Comparison of ENCODE assay signal across 8 cellular contexts in genomic region chr1:178774263-178774662, GRCh38. TPM values are rescaled to one million over a fixed set of nuclear protein-coding genes. Genes with fewer than 3 reads are reported as not detected.
DNase-seq lines count a peak whose midpoint lies in the region; ATAC-seq and TF ChIP-seq lines count a peak whose summit lies in the region.

No MANE protein-coding gene starts in this region.

- TF ChIP-seq CTCF in heart left ventricle (IDR thresholded peaks at IDR 0.05) (peak; percentile 22 to 65 (median 49)), fibroblast of the aortic adventitia (IDR thresholded peaks at IDR 0.05; ENCODE audit: insufficient read depth, low read length) (peak; percentile 34), upper lobe of left lung (IDR thresholded peaks at IDR 0.05) (peak in 5 of 6 experiments; percentile 15 to 31 (median 15)), WERI-Rb-1 (IDR thresholded peaks at IDR 0.05; ENCODE audit: low read depth, low read length) (no peak)

- no peak for ATAC-seq in heart left ventricle
- ATAC-seq in right cardiac atrium = no peak
- ATAC-seq in upper lobe of left lung (ENCODE audit: low FRiP score in 2 of 2) = no peak
- ATAC-seq in HG03354 (IDR thresholded peaks at IDR 0.05; ENCODE audit: poor library complexity, severe bottlenecking, unreplicated experiment) = no peak

- intact Hi-C loops in heart left ventricle (cut with DNase I) (loop anchor here in 8 of 10 donors (2.0 to 5.0 kb wide), 3 partner anchors 227 to 229 kb away; no protein-coding TSS in a partner anchor), right cardiac atrium (cut with DNase I) (loop anchor here in 1 of 4 donors (10.0 kb wide), 1 partner anchor 231 kb away; no protein-coding TSS in a partner anchor)

- H3K4me1 ChIP-seq in heart left ventricle = no peaks in the 10 kb centered on the region
- H3K4me1 ChIP-seq in right cardiac atrium (ENCODE audit: control insufficient read depth, insufficient read depth, low read length) = no peaks in the 10 kb centered on the region
- no peaks in the 10 kb centered on the region for H3K4me1 ChIP-seq in upper lobe of left lung

- H3K36me3 ChIP-seq in heart left ventricle (no peaks in the 10 kb centered on the region), upper lobe of left lung (no peaks in the 10 kb centered on the region), WERI-Rb-1 (peaks cover 5% of the 10 kb centered on the region)

- H3K27me3 ChIP-seq in heart left ventricle = no peaks in the 10 kb centered on the region
- no peaks in the 10 kb centered on the region for H3K27me3 ChIP-seq in right cardiac atrium (ENCODE audit: control insufficient read depth, insufficient read depth)
- H3K27me3 ChIP-seq in upper lobe of left lung = no peaks in the 10 kb centered on the region
- no peaks in the 10 kb centered on the region for H3K27me3 ChIP-seq in WERI-Rb-1 (ENCODE audit: insufficient read depth, low read depth, severe bottlenecking)

- no peak overlapping the region for H3K27ac ChIP-seq in heart left ventricle
- no peak overlapping the region for H3K27ac ChIP-seq in right cardiac atrium (ENCODE audit: low read length)
- no peak overlapping the region for H3K27ac ChIP-seq in upper lobe of left lung
- H3K27ac ChIP-seq in WERI-Rb-1 = no peak overlapping the region

- no peak for TF ChIP-seq EP300 in upper lobe of left lung (IDR thresholded peaks at IDR 0.05)

- H3K4me3 ChIP-seq in heart left ventricle (no peak overlapping the region), right cardiac atrium (ENCODE audit: low read length) (no peak overlapping the region), fibroblast of the aortic adventitia (ENCODE audit: low read depth, low read length) (no peak overlapping the region), upper lobe of left lung (no peak overlapping the region), WERI-Rb-1 (ENCODE audit: low read depth, low read length) (no peak overlapping the region)

- H3K9me3 ChIP-seq in heart left ventricle = peaks cover 0 to 9% (median under 1%) of the 10 kb centered on the region in 12 donors
- peaks cover 2% of the 10 kb centered on the region for H3K9me3 ChIP-seq in right cardiac atrium (ENCODE audit: control insufficient read depth, low read length)
- peaks cover 0 to 7% (median 2%) of the 10 kb centered on the region in 4 donors for H3K9me3 ChIP-seq in upper lobe of left lung
- H3K9me3 ChIP-seq in WERI-Rb-1 (ENCODE audit: severe bottlenecking) = no peaks in the 10 kb centered on the region

- no peak for TF ChIP-seq POLR2A in heart left ventricle (IDR thresholded peaks at IDR 0.05)
- TF ChIP-seq POLR2A in upper lobe of left lung (IDR thresholded peaks at IDR 0.05) = no peak

- DNase-seq in heart left ventricle = no peak
- no peak for DNase-seq in right cardiac atrium
- peak; percentile 5 for DNase-seq in OCI-M2 (lab: John Stamatoyannopoulos, UW; ENCODE audit: unreplicated experiment)
- peak; percentile 63 for DNase-seq in fibroblast of the aortic adventitia (ENCODE audit: low read depth)
- DNase-seq in upper lobe of left lung = no peak
- no peak for DNase-seq in WERI-Rb-1
- DNase-seq in NCI-H1048 (lab: John Stamatoyannopoulos, UW) = no peak

RNA-seq across cellular contexts. Expression of gene RALGPS2, which starts 49.2 kb away (rescaled TPM):
- 10 to 100 TPM in 5 of 9 donors, 1 to 10 TPM in 4; 6.6 to 12.7 (median 10.4) TPM for total RNA-seq in heart left ventricle
- 1 to 10 TPM; 1.6 to 3.9 TPM for polyA plus RNA-seq in heart left ventricle
- 10 to 100 TPM; 12.3 to 16.8 (median 14.9) TPM for total RNA-seq in right cardiac atrium
- 4.6 TPM for polyA plus RNA-seq in right cardiac atrium
- total RNA-seq in fibroblast of the aortic adventitia (ENCODE audit: low replicate concordance) = 39.2 and 74.7 TPM in 2 replicates
- 10 to 100 TPM in 1 of 6 donors, 1 to 10 TPM in 5; 6.2 to 23.9 (median 7.6) TPM for total RNA-seq in upper lobe of left lung

Comparison
In these comparisons a context has a peak if more than half of its experiments do, and no peak if none do; other contexts are left out.
1. DNase-seq: peak in OCI-M2 (single experiment) and fibroblast of the aortic adventitia (single experiment); none in heart left ventricle (0 of 5), right cardiac atrium (0 of 3), upper lobe of left lung (0 of 2), WERI-Rb-1 (single experiment) and NCI-H1048 (single experiment).